ENCODE assay signal across 1 cellular context in genomic region chr16:11257131-11257938, GRCh38.
A peak's percentile ranks its signal among the peaks of the same experiment; 100 is the strongest.
TF ChIP-seq lines count a peak whose summit lies in the region.

No MANE protein-coding gene starts in this region.

TF ChIP-seq in WTC11, 78 proteins besides CTCF, POLR2A, EP300 and RAD21 (continued from another document):
- TF ChIP-seq PREB (CRISPR knock-in tag; IDR thresholded peaks at IDR 0.05; ENCODE audit: borderline replicate concordance), result 0 out of 2 replicates have a peak, but pooled peaks have one; percentile 41
- TF ChIP-seq CBFB (CRISPR knock-in tag; IDR thresholded peaks at IDR 0.05; ENCODE audit: low read depth), result no peak
- 0 out of 2 replicates have a peak, but pooled peaks have one; percentile 46 for TF ChIP-seq FOXP1 (CRISPR knock-in tag; IDR thresholded peaks at IDR 0.05; ENCODE audit: borderline replicate concordance)
- TF ChIP-seq, protein P1, sequence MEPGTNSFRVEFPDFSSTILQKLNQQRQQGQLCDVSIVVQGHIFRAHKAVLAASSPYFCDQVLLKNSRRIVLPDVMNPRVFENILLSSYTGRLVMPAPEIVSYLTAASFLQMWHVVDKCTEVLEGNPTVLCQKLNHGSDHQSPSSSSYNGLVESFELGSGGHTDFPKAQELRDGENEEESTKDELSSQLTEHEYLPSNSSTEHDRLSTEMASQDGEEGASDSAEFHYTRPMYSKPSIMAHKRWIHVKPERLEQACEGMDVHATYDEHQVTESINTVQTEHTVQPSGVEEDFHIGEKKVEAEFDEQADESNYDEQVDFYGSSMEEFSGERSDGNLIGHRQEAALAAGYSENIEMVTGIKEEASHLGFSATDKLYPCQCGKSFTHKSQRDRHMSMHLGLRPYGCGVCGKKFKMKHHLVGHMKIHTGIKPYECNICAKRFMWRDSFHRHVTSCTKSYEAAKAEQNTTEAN (CRISPR knock-in tag; IDR thresholded peaks at IDR 0.05), result no peak
- peak; percentile 39; the same call in 1 of the 2 replicates for TF ChIP-seq E2F1 (CRISPR knock-in tag; IDR thresholded peaks at IDR 0.05)
- TF ChIP-seq, protein P2, sequence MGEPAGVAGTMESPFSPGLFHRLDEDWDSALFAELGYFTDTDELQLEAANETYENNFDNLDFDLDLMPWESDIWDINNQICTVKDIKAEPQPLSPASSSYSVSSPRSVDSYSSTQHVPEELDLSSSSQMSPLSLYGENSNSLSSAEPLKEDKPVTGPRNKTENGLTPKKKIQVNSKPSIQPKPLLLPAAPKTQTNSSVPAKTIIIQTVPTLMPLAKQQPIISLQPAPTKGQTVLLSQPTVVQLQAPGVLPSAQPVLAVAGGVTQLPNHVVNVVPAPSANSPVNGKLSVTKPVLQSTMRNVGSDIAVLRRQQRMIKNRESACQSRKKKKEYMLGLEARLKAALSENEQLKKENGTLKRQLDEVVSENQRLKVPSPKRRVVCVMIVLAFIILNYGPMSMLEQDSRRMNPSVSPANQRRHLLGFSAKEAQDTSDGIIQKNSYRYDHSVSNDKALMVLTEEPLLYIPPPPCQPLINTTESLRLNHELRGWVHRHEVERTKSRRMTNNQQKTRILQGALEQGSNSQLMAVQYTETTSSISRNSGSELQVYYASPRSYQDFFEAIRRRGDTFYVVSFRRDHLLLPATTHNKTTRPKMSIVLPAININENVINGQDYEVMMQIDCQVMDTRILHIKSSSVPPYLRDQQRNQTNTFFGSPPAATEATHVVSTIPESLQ (CRISPR knock-in tag; IDR thresholded peaks at IDR 0.05), result no peak
- TF ChIP-seq AFF4 (CRISPR knock-in tag; IDR thresholded peaks at IDR 0.05; ENCODE audit: borderline replicate concordance), result no peak
- no peak for TF ChIP-seq FOXJ3 (CRISPR knock-in tag; IDR thresholded peaks at IDR 0.05; ENCODE audit: borderline replicate concordance)
- peak; percentile 26; the same call in 1 of the 2 replicates for TF ChIP-seq GABPB1 (CRISPR knock-in tag; IDR thresholded peaks at IDR 0.05)
- TF ChIP-seq OVOL2 (CRISPR knock-in tag; IDR thresholded peaks at IDR 0.05; ENCODE audit: borderline replicate concordance), result no peak
- TF ChIP-seq, protein P3, sequence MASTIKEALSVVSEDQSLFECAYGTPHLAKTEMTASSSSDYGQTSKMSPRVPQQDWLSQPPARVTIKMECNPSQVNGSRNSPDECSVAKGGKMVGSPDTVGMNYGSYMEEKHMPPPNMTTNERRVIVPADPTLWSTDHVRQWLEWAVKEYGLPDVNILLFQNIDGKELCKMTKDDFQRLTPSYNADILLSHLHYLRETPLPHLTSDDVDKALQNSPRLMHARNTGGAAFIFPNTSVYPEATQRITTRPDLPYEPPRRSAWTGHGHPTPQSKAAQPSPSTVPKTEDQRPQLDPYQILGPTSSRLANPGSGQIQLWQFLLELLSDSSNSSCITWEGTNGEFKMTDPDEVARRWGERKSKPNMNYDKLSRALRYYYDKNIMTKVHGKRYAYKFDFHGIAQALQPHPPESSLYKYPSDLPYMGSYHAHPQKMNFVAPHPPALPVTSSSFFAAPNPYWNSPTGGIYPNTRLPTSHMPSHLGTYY (CRISPR knock-in tag; IDR thresholded peaks at IDR 0.05), result no peak
- TF ChIP-seq ZNF423 (CRISPR knock-in tag; IDR thresholded peaks at IDR 0.05), result no peak
- TF ChIP-seq, protein P4, sequence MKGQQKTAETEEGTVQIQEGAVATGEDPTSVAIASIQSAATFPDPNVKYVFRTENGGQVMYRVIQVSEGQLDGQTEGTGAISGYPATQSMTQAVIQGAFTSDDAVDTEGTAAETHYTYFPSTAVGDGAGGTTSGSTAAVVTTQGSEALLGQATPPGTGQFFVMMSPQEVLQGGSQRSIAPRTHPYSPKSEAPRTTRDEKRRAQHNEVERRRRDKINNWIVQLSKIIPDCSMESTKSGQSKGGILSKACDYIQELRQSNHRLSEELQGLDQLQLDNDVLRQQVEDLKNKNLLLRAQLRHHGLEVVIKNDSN (CRISPR knock-in tag; IDR thresholded peaks at IDR 0.05), result no peak
- TF ChIP-seq NFE2L1 (CRISPR knock-in tag; IDR thresholded peaks at IDR 0.05), result no peak
- no peak for TF ChIP-seq HMGA2 (CRISPR knock-in tag; IDR thresholded peaks at IDR 0.05)
- 0 out of 2 replicates have a peak, but pooled peaks have one; percentile 18 for TF ChIP-seq ETV6 (CRISPR knock-in tag; IDR thresholded peaks at IDR 0.05)
- TF ChIP-seq ATF1 (CRISPR knock-in tag; IDR thresholded peaks at IDR 0.05), result no peak
- no peak for TF ChIP-seq MXD4 (CRISPR knock-in tag; IDR thresholded peaks at IDR 0.05; ENCODE audit: borderline replicate concordance)
- peak; percentile 71 for TF ChIP-seq MAX (CRISPR knock-in tag; IDR thresholded peaks at IDR 0.05)
- TF ChIP-seq MLX (CRISPR knock-in tag; IDR thresholded peaks at IDR 0.05), result no peak
- no peak for TF ChIP-seq ZNF396 (CRISPR knock-in tag; IDR thresholded peaks at IDR 0.05; ENCODE audit: borderline replicate concordance)
- TF ChIP-seq, protein P5, sequence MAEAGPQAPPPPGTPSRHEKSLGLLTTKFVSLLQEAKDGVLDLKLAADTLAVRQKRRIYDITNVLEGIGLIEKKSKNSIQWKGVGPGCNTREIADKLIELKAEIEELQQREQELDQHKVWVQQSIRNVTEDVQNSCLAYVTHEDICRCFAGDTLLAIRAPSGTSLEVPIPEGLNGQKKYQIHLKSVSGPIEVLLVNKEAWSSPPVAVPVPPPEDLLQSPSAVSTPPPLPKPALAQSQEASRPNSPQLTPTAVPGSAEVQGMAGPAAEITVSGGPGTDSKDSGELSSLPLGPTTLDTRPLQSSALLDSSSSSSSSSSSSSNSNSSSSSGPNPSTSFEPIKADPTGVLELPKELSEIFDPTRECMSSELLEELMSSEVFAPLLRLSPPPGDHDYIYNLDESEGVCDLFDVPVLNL (CRISPR knock-in tag; IDR thresholded peaks at IDR 0.05; ENCODE audit: borderline replicate concordance, low read depth), result no peak
- no peak for TF ChIP-seq SMAD3 (CRISPR knock-in tag; IDR thresholded peaks at IDR 0.05; ENCODE audit: borderline replicate concordance)
- no peak for TF ChIP-seq ZNF671 (CRISPR knock-in tag; IDR thresholded peaks at IDR 0.05)
- TF ChIP-seq ZSCAN18 (CRISPR knock-in tag; IDR thresholded peaks at IDR 0.05), result no peak
- TF ChIP-seq, protein P6, sequence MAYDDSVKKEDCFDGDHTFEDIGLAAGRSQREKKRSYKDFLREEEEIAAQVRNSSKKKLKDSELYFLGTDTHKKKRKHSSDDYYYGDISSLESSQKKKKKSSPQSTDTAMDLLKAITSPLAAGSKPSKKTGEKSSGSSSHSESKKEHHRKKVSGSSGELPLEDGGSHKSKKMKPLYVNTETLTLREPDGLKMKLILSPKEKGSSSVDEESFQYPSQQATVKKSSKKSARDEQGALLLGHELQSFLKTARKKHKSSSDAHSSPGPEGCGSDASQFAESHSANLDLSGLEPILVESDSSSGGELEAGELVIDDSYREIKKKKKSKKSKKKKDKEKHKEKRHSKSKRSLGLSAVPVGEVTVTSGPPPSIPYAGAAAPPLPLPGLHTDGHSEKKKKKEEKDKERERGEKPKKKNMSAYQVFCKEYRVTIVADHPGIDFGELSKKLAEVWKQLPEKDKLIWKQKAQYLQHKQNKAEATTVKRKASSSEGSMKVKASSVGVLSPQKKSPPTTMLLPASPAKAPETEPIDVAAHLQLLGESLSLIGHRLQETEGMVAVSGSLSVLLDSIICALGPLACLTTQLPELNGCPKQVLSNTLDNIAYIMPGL (CRISPR knock-in tag; IDR thresholded peaks at IDR 0.05), result peak; percentile 30; the same call in 1 of the 2 replicates
- no peak for TF ChIP-seq NR3C1 (CRISPR knock-in tag; conservative IDR thresholded peaks at IDR 0.05; ENCODE audit: low read depth)
- TF ChIP-seq ZBTB21 (CRISPR knock-in tag; IDR thresholded peaks at IDR 0.05; ENCODE audit: borderline replicate concordance), result no peak
